ENCODE assay signal across 8 cellular contexts in genomic region chr4:123505077-123505456, GRCh38.
DNase-seq lines count a peak whose midpoint lies in the region; ATAC-seq and TF ChIP-seq lines count a peak whose summit lies in the region.

No MANE protein-coding gene starts in this region.

- peaks cover 4% of the 10 kb centered on the region for H3K9me3 Mint-ChIP-seq in stimulated activated naive CD8-positive, alpha-beta T cell treated with anti-CD3 and anti-CD28 coated beads, Interleukin-15, Interleukin-2, amounts not matched to agents 100 ng/mL and 50 ng/mL, for 24 hours
- H3K9me3 Mint-ChIP-seq in activated CD4-positive, alpha-beta memory T cell treated with anti-CD3 and anti-CD28 coated beads for 36 hours, result no peaks in the 10 kb centered on the region

- no peak for TF ChIP-seq CTCF in spleen (IDR thresholded peaks at IDR 0.05 in 8 of 11, conservative IDR thresholded peaks at IDR 0.05 in 3 of 11)

- 9 to 23% (median 13%) methylated on average over 11 of the region's 11 CpGs for WGBS in spleen, 5 donors

- H3K27ac ChIP-seq in spleen, result peak overlapping the region in 5 of 8 donors; percentile 40 to 68 (median 66)

- H3K9me3 ChIP-seq in iPS-15b (ENCODE audit: control insufficient read depth, insufficient read depth, low read length) (peaks cover 3% of the 10 kb centered on the region), spleen (no peaks in the 10 kb centered on the region)

- CTCF ChIA-PET in activated CD4-positive, alpha-beta memory T cell treated with anti-CD3 and anti-CD28 coated beads for 36 hours (lab: Charles Lee), result no interaction called here

- H3K36me3 ChIP-seq in iPS-15b (ENCODE audit: control insufficient read depth, insufficient read depth, low read length) (no peaks in the 10 kb centered on the region), spleen (no peaks in the 10 kb centered on the region)

- intact Hi-C loops in activated CD4-positive, alpha-beta memory T cell treated with anti-CD3 and anti-CD28 coated beads for 36 hours (cut with micrococcal nuclease), result loop anchor here (1.0 kb wide), 1 partner anchor 106 kb away; no protein-coding TSS in a partner anchor
- intact Hi-C loops in spleen (cut with DNase I; ENCODE audit: low total_unique reads), result no loop called here

- H3K27ac Mint-ChIP-seq in stimulated activated naive CD8-positive, alpha-beta T cell treated with anti-CD3 and anti-CD28 coated beads, Interleukin-15, Interleukin-2, amounts not matched to agents 100 ng/mL and 50 ng/mL, for 24 hours, result peak overlapping the region; percentile 77
- H3K27ac Mint-ChIP-seq in activated CD4-positive, alpha-beta memory T cell treated with anti-CD3 and anti-CD28 coated beads for 36 hours, result no peak overlapping the region

- H3K36me3 Mint-ChIP-seq in stimulated activated naive CD8-positive, alpha-beta T cell treated with anti-CD3 and anti-CD28 coated beads, Interleukin-15, Interleukin-2, amounts not matched to agents 100 ng/mL and 50 ng/mL, for 24 hours (ENCODE audit: low read depth), result no peaks in the 10 kb centered on the region
- no peaks in the 10 kb centered on the region for H3K36me3 Mint-ChIP-seq in activated CD4-positive, alpha-beta memory T cell treated with anti-CD3 and anti-CD28 coated beads for 36 hours

- H3K27me3 ChIP-seq in iPS-15b (ENCODE audit: control insufficient read depth, insufficient read depth, low read length), result no peaks in the 10 kb centered on the region
- peaks cover 0 to 17% (median 0%) of the 10 kb centered on the region in 7 donors for H3K27me3 ChIP-seq in spleen (replicated peaks in 1 of 7)

- TF ChIP-seq POLR2A in spleen (IDR thresholded peaks at IDR 0.05), result no peak

- H3K4me3 Mint-ChIP-seq in stimulated activated naive CD8-positive, alpha-beta T cell treated with anti-CD3 and anti-CD28 coated beads, Interleukin-15, Interleukin-2, amounts not matched to agents 100 ng/mL and 50 ng/mL, for 24 hours, result peak overlapping the region; percentile 87
- peak overlapping the region; percentile 60 for H3K4me3 Mint-ChIP-seq in activated CD4-positive, alpha-beta memory T cell treated with anti-CD3 and anti-CD28 coated beads for 36 hours

- no peak overlapping the region for H3K9ac ChIP-seq in iPS-15b (ENCODE audit: low read depth, low read length)

- H3K4me3 ChIP-seq in iPS-15b (ENCODE audit: low read depth, low read length), result peak overlapping the region; percentile 53
- peak overlapping the region; percentile 36 to 71 (median 46) for H3K4me3 ChIP-seq in spleen

- H3K4me1 ChIP-seq in iPS-15b (ENCODE audit: control insufficient read depth, insufficient read depth, low read length) (peaks cover 13% of the 10 kb centered on the region), spleen (peaks cover 0 to 23% (median 8%) of the 10 kb centered on the region in 6 donors)

- peaks cover 36% of the 10 kb centered on the region for H3K27me3 Mint-ChIP-seq in stimulated activated naive CD8-positive, alpha-beta T cell treated with anti-CD3 and anti-CD28 coated beads, Interleukin-15, Interleukin-2, amounts not matched to agents 100 ng/mL and 50 ng/mL, for 24 hours
- H3K27me3 Mint-ChIP-seq in activated CD4-positive, alpha-beta memory T cell treated with anti-CD3 and anti-CD28 coated beads for 36 hours, result peaks cover 30% of the 10 kb centered on the region

- peaks cover 36% of the 10 kb centered on the region for H3K4me1 Mint-ChIP-seq in stimulated activated naive CD8-positive, alpha-beta T cell treated with anti-CD3 and anti-CD28 coated beads, Interleukin-15, Interleukin-2, amounts not matched to agents 100 ng/mL and 50 ng/mL, for 24 hours (ENCODE audit: low read depth)
- H3K4me1 Mint-ChIP-seq in activated CD4-positive, alpha-beta memory T cell treated with anti-CD3 and anti-CD28 coated beads for 36 hours (ENCODE audit: low read depth), result peaks cover 4% of the 10 kb centered on the region

- no peak for DNase-seq in stimulated activated naive CD8-positive, alpha-beta T cell treated with anti-CD3 and anti-CD28 coated beads, Interleukin-15, Interleukin-2, amounts not matched to agents 100 U/mL and 50 U/mL, for 24 hours
- no peak for DNase-seq in activated CD4-positive, alpha-beta memory T cell treated with anti-CD3 and anti-CD28 coated beads for 36 hours
- no peak for DNase-seq in spleen
- DNase-seq in cortex of kidney (lab: John Stamatoyannopoulos, UW), result no peak
- no peak for DNase-seq in T-helper 9 cell

- POLR2A ChIA-PET in activated CD4-positive, alpha-beta memory T cell treated with anti-CD3 and anti-CD28 coated beads for 36 hours (lab: Charles Lee), result no interaction called here

- ATAC-seq in stimulated activated naive CD8-positive, alpha-beta T cell treated with anti-CD3 and anti-CD28 coated beads, Interleukin-15, Interleukin-2, amounts not matched to agents 100 U/mL and 50 U/mL, for 24 hours, result no peak
- ATAC-seq in HG03571 (IDR thresholded peaks at IDR 0.05; ENCODE audit: unreplicated experiment), result no peak
